In genomic region chr15:48475600-48476395, GRCh38 we compare ENCODE assay signal across 18 cellular contexts.
"Had no signal": no experiment of that assay in that cellular context is flagged by ENCODE, and none has a peak within 500 bp of the region (broad histone marks: within the 10 kb centered on the region; RNA-seq: fewer than 3 reads in every experiment).

No MANE protein-coding gene starts in this region.

- H3K27ac ChIP-seq: brain microvascular endothelial cell, suprapubic skin, upper lobe of right lung had no signal

- H3K27me3 ChIP-seq: brain microvascular endothelial cell, suprapubic skin, upper lobe of right lung had no signal

- H3K9me3 ChIP-seq: suprapubic skin, upper lobe of right lung had no signal

- H3K27me3 Mint-ChIP-seq: activated naive CD4-positive, alpha-beta T cell treated with anti-CD3 and anti-CD28 coated beads, Interleukin-2, amount 50 U/mL, for 24 hours; memory B cell had no signal

- H3K27ac Mint-ChIP-seq: activated naive CD4-positive, alpha-beta T cell treated with anti-CD3 and anti-CD28 coated beads, Interleukin-2, amount 50 U/mL, for 24 hours; memory B cell; nephron had no signal

- H3K4me1 ChIP-seq: suprapubic skin, upper lobe of right lung had no signal

- ATAC-seq: esophagus mucosa; stimulated activated naive CD8-positive, alpha-beta T cell treated with anti-CD3 and anti-CD28 coated beads, Interleukin-15, Interleukin-2, amounts not matched to agents 100 U/mL and 50 U/mL, for 24 hours; upper lobe of right lung had no signal

- H3K4me1 Mint-ChIP-seq: activated naive CD4-positive, alpha-beta T cell treated with anti-CD3 and anti-CD28 coated beads, Interleukin-2, amount 50 U/mL, for 24 hours; memory B cell had no signal

- H3K4me3 ChIP-seq: suprapubic skin, upper lobe of right lung had no signal

- H3K4me3 Mint-ChIP-seq: activated naive CD4-positive, alpha-beta T cell treated with anti-CD3 and anti-CD28 coated beads, Interleukin-2, amount 50 U/mL, for 24 hours; memory B cell; nephron had no signal

- DNase-seq: activated CD4-positive, alpha-beta T cell treated with anti-CD3 and anti-CD28 coated beads, Interleukin-2, amount 50 U/mL, for 4 hours; activated CD4-positive, CD25-positive, alpha-beta regulatory T cell treated with anti-CD3 and anti-CD28 coated beads, Interleukin-2, amount 50 U/mL, for 72 hours; activated T-cell treated with anti-CD3 and anti-CD28 coated beads, Interleukin-2, amount 50 U/mL, for 1 hour; amniotic stem cell; brain microvascular endothelial cell; cerebellar nuclear complex; glutamatergic neuron; occipital lobe; stimulated activated CD4-positive, alpha-beta T cell treated with anti-CD3 and anti-CD28 coated beads, Interleukin-4, amount 100 ng/mL, for 1 hour; stimulated activated CD8-positive, alpha-beta memory T cell treated with anti-CD3 and anti-CD28 coated beads, Interleukin-4, amount 100 ng/mL, for 48 hours; stimulated activated naive CD8-positive, alpha-beta T cell treated with anti-CD3 and anti-CD28 coated beads, Interleukin-15, Interleukin-2, amounts not matched to agents 100 U/mL and 50 U/mL, for 24 hours; T-helper 2 cell; upper lobe of right lung had no signal

- H3K36me3 Mint-ChIP-seq: activated naive CD4-positive, alpha-beta T cell treated with anti-CD3 and anti-CD28 coated beads, Interleukin-2, amount 50 U/mL, for 24 hours; memory B cell had no signal

- H3K9me3 Mint-ChIP-seq: activated naive CD4-positive, alpha-beta T cell treated with anti-CD3 and anti-CD28 coated beads, Interleukin-2, amount 50 U/mL, for 24 hours; memory B cell; nephron had no signal
